In the genomic region with DNA sequence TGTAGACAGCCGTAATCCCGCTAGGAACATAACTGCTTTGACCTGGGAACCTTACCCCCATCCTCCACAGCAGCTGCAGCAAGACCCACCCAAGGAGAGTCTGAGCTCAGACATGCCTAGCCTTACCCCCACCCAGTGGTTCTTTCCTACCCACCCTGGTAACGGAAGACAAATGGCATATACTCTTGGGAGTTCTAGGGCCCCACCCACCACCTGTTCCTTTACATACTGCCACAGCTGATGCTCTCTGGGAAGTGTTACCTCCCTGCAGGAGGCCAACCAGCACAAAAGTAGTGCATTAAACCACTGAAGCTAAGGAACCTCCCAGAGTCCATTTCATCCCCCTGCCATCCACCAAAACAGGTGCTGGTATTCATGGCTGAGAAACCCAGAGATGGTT, we compare ENCODE assay signal across 9 cellular contexts. TPM values are rescaled to one million over a fixed set of nuclear protein-coding genes. Genes with fewer than 3 reads are reported as not detected.
"Had no signal": no experiment of that assay in that cellular context is flagged by ENCODE, and none has a peak within 500 bp of the region (broad histone marks: within the 10 kb centered on the region; RNA-seq: fewer than 3 reads in every experiment).

No MANE protein-coding gene starts in this region.

- ATAC-seq: HCT116 had no signal

- H3K9ac ChIP-seq: GM23248 had no signal

- H3K27ac ChIP-seq: GM23248, HL-60 had no signal

- H2AFZ ChIP-seq: GM23248 had no signal

- DNase-seq: GM23248, GOT3, H7, HFFc6, IMR-90 had no signal

- H3K9me3 ChIP-seq: HAP-1 had no signal

- H3K36me3 ChIP-seq: HAP-1 had no signal

- H3K4me1 ChIP-seq: HAP-1 had no signal

- H3K4me3 ChIP-seq: GM23248, HAP-1 had no signal

RNA-seq across cellular contexts. Expression of gene ZCWPW2, which starts 50.7 kb away (rescaled TPM):
- total RNA-seq: HT1080 had no signal
